In genomic region chr7:112939589-112940313, GRCh38 we compare ENCODE assay signal across 1 cellular context.
TF ChIP-seq lines count a peak whose summit lies in the region.

No MANE protein-coding gene starts in this region.

TF ChIP-seq in HEK293, 187 proteins besides CTCF, POLR2A, EP300 and RAD21 (continued from another document):
- TF ChIP-seq ZBTB11 (tag by site-specific recombination; conservative IDR thresholded peaks at IDR 0.05; ENCODE audit: low read depth) (peak; percentile 36; the same call in 1 of the 2 replicates), SP2 (tag by site-specific recombination; IDR thresholded peaks at IDR 0.05) (peak; percentile 99), ZNF433 (tag by site-specific recombination; IDR thresholded peaks at IDR 0.05; ENCODE audit: low read depth) (no peak), ZNF610 (tag by site-specific recombination; IDR thresholded peaks at IDR 0.05; ENCODE audit: borderline replicate concordance) (peak; percentile 82; the same call in 1 of the 2 replicates), IKZF3 (tag by site-specific recombination; IDR thresholded peaks at IDR 0.05) (peak; percentile 95), ZNF132 (tag by site-specific recombination; IDR thresholded peaks at IDR 0.05; ENCODE audit: borderline replicate concordance) (no peak), ZBTB10 (tag by site-specific recombination; IDR thresholded peaks at IDR 0.05) (peak; percentile 60; the same call in 1 of the 2 replicates), PBX3 (CRISPR knock-in tag; IDR thresholded peaks at IDR 0.05) (0 out of 2 replicates have a peak, but pooled peaks have one; percentile 54), ZNF18 (tag by site-specific recombination; IDR thresholded peaks at IDR 0.05) (no peak), ZBTB20 (tag by site-specific recombination; IDR thresholded peaks at IDR 0.05) (peak; percentile 80), EGR2 (tag by site-specific recombination; IDR thresholded peaks at IDR 0.05; ENCODE audit: low read depth) (peak; percentile 95), ZNF146 (tag by site-specific recombination; IDR thresholded peaks at IDR 0.05) (no peak), ZNF561 (tag by site-specific recombination; IDR thresholded peaks at IDR 0.05; ENCODE audit: borderline replicate concordance) (peak; percentile 80), ZNF112 (tag by site-specific recombination; IDR thresholded peaks at IDR 0.05) (no peak), ZBTB48 (tag by site-specific recombination; IDR thresholded peaks at IDR 0.05) (peak; percentile 89), ZNF560 (tag by site-specific recombination; IDR thresholded peaks at IDR 0.05; ENCODE audit: borderline replicate concordance) (0 out of 2 replicates have a peak, but pooled peaks have one; percentile 13), ZNF501 (tag by site-specific recombination; IDR thresholded peaks at IDR 0.05) (peak; percentile 61), ZNF677 (tag by site-specific recombination; IDR thresholded peaks at IDR 0.05) (no peak), ZNF335 (tag by site-specific recombination; conservative IDR thresholded peaks at IDR 0.05) (peak; percentile 84; the same call in 1 of the 2 replicates), ZNF394 (tag by site-specific recombination; IDR thresholded peaks at IDR 0.05; ENCODE audit: borderline replicate concordance) (peak; percentile 70), ZNF510 (tag by site-specific recombination; IDR thresholded peaks at IDR 0.05; ENCODE audit: insufficient replicate concordance) (no peak), KLF10 (tag by site-specific recombination; IDR thresholded peaks at IDR 0.05) (peak; percentile 92), ZNF660 (tag by site-specific recombination; IDR thresholded peaks at IDR 0.05) (peak; percentile 19; the same call in 1 of the 2 replicates), ZNF629 (tag by site-specific recombination; IDR thresholded peaks at IDR 0.05) (0 out of 2 replicates have a peak, but pooled peaks have one; percentile 13), ZNF596 (tag by site-specific recombination; IDR thresholded peaks at IDR 0.05) (no peak)
- TF ChIP-seq, protein P1, sequence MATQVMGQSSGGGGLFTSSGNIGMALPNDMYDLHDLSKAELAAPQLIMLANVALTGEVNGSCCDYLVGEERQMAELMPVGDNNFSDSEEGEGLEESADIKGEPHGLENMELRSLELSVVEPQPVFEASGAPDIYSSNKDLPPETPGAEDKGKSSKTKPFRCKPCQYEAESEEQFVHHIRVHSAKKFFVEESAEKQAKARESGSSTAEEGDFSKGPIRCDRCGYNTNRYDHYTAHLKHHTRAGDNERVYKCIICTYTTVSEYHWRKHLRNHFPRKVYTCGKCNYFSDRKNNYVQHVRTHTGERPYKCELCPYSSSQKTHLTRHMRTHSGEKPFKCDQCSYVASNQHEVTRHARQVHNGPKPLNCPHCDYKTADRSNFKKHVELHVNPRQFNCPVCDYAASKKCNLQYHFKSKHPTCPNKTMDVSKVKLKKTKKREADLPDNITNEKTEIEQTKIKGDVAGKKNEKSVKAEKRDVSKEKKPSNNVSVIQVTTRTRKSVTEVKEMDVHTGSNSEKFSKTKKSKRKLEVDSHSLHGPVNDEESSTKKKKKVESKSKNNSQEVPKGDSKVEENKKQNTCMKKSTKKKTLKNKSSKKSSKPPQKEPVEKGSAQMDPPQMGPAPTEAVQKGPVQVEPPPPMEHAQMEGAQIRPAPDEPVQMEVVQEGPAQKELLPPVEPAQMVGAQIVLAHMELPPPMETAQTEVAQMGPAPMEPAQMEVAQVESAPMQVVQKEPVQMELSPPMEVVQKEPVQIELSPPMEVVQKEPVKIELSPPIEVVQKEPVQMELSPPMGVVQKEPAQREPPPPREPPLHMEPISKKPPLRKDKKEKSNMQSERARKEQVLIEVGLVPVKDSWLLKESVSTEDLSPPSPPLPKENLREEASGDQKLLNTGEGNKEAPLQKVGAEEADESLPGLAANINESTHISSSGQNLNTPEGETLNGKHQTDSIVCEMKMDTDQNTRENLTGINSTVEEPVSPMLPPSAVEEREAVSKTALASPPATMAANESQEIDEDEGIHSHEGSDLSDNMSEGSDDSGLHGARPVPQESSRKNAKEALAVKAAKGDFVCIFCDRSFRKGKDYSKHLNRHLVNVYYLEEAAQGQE (tag by site-specific recombination; IDR thresholded peaks at IDR 0.05) = peak; percentile 23; the same call in 1 of the 2 replicates
- TF ChIP-seq, protein P2, sequence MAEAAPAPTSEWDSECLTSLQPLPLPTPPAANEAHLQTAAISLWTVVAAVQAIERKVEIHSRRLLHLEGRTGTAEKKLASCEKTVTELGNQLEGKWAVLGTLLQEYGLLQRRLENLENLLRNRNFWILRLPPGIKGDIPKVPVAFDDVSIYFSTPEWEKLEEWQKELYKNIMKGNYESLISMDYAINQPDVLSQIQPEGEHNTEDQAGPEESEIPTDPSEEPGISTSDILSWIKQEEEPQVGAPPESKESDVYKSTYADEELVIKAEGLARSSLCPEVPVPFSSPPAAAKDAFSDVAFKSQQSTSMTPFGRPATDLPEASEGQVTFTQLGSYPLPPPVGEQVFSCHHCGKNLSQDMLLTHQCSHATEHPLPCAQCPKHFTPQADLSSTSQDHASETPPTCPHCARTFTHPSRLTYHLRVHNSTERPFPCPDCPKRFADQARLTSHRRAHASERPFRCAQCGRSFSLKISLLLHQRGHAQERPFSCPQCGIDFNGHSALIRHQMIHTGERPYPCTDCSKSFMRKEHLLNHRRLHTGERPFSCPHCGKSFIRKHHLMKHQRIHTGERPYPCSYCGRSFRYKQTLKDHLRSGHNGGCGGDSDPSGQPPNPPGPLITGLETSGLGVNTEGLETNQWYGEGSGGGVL (tag by site-specific recombination; IDR thresholded peaks at IDR 0.05) = peak; percentile 88
- TF ChIP-seq, protein P3, sequence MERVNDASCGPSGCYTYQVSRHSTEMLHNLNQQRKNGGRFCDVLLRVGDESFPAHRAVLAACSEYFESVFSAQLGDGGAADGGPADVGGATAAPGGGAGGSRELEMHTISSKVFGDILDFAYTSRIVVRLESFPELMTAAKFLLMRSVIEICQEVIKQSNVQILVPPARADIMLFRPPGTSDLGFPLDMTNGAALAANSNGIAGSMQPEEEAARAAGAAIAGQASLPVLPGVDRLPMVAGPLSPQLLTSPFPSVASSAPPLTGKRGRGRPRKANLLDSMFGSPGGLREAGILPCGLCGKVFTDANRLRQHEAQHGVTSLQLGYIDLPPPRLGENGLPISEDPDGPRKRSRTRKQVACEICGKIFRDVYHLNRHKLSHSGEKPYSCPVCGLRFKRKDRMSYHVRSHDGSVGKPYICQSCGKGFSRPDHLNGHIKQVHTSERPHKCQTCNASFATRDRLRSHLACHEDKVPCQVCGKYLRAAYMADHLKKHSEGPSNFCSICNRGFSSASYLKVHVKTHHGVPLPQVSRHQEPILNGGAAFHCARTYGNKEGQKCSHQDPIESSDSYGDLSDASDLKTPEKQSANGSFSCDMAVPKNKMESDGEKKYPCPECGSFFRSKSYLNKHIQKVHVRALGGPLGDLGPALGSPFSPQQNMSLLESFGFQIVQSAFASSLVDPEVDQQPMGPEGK (tag by site-specific recombination; IDR thresholded peaks at IDR 0.05) = peak; percentile 97
- TF ChIP-seq, protein P4, sequence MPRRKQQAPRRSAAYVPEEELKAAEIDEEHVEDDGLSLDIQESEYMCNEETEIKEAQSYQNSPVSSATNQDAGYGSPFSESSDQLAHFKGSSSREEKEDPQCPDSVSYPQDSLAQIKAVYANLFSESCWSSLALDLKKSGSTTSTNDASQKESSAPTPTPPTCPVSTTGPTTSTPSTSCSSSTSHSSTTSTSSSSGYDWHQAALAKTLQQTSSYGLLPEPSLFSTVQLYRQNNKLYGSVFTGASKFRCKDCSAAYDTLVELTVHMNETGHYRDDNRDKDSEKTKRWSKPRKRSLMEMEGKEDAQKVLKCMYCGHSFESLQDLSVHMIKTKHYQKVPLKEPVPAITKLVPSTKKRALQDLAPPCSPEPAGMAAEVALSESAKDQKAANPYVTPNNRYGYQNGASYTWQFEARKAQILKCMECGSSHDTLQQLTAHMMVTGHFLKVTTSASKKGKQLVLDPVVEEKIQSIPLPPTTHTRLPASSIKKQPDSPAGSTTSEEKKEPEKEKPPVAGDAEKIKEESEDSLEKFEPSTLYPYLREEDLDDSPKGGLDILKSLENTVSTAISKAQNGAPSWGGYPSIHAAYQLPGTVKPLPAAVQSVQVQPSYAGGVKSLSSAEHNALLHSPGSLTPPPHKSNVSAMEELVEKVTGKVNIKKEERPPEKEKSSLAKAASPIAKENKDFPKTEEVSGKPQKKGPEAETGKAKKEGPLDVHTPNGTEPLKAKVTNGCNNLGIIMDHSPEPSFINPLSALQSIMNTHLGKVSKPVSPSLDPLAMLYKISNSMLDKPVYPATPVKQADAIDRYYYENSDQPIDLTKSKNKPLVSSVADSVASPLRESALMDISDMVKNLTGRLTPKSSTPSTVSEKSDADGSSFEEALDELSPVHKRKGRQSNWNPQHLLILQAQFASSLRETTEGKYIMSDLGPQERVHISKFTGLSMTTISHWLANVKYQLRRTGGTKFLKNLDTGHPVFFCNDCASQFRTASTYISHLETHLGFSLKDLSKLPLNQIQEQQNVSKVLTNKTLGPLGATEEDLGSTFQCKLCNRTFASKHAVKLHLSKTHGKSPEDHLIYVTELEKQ (tag by site-specific recombination; IDR thresholded peaks at IDR 0.05; ENCODE audit: borderline replicate concordance) = no peak
